In genomic region chr12:21301-22189, GRCh38 we compare ENCODE assay signal across 1 cellular context.
TF ChIP-seq lines count a peak whose summit lies in the region.

No MANE protein-coding gene starts in this region.

TF ChIP-seq in HepG2, 621 proteins besides CTCF, POLR2A, EP300 and RAD21 (continues in another document):
- TF ChIP-seq, protein P1, sequence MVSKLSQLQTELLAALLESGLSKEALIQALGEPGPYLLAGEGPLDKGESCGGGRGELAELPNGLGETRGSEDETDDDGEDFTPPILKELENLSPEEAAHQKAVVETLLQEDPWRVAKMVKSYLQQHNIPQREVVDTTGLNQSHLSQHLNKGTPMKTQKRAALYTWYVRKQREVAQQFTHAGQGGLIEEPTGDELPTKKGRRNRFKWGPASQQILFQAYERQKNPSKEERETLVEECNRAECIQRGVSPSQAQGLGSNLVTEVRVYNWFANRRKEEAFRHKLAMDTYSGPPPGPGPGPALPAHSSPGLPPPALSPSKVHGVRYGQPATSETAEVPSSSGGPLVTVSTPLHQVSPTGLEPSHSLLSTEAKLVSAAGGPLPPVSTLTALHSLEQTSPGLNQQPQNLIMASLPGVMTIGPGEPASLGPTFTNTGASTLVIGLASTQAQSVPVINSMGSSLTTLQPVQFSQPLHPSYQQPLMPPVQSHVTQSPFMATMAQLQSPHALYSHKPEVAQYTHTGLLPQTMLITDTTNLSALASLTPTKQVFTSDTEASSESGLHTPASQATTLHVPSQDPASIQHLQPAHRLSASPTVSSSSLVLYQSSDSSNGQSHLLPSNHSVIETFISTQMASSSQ (IDR thresholded peaks at IDR 0.05; ENCODE audit: low read depth): no peak
- TF ChIP-seq, protein P1 (CRISPR knock-in tag; IDR thresholded peaks at IDR 0.05; ENCODE audit: borderline replicate concordance): 0 out of 2 replicates have a peak, but pooled peaks have one; percentile 24
- TF ChIP-seq TARDBP (CRISPR knock-in tag; IDR thresholded peaks at IDR 0.05) (no peak), ZFYVE20 (CRISPR knock-in tag; IDR thresholded peaks at IDR 0.05; ENCODE audit: borderline replicate concordance, low read depth) (no peak), KDM5B (CRISPR knock-in tag; IDR thresholded peaks at IDR 0.05; ENCODE audit: borderline replicate concordance) (peak; percentile 51; the same call in 1 of the 2 replicates), KLF11 (CRISPR knock-in tag; IDR thresholded peaks at IDR 0.05) (no peak), ZMYM2 (CRISPR knock-in tag; IDR thresholded peaks at IDR 0.05) (no peak), SNAI1 (CRISPR knock-in tag; IDR thresholded peaks at IDR 0.05; ENCODE audit: borderline replicate concordance) (no peak), ZNF781 (CRISPR knock-in tag; IDR thresholded peaks at IDR 0.05; ENCODE audit: borderline replicate concordance, not compliant biosample characterization) (no peak), ZNF329 (CRISPR knock-in tag; IDR thresholded peaks at IDR 0.05; ENCODE audit: low read depth) (no peak), RBFOX2 (IDR thresholded peaks at IDR 0.05; ENCODE audit: low read depth, low read length) (no peak), IKZF4 (CRISPR knock-in tag; IDR thresholded peaks at IDR 0.05; ENCODE audit: borderline replicate concordance, low read depth, not compliant biosample characterization) (peak; percentile 28), CAMTA2 (CRISPR knock-in tag; IDR thresholded peaks at IDR 0.05; ENCODE audit: borderline replicate concordance) (peak; percentile 72; the same call in 1 of the 2 replicates), ZNF891 (CRISPR knock-in tag; IDR thresholded peaks at IDR 0.05) (0 out of 2 replicates have a peak, but pooled peaks have one; percentile 16), HMG20B (CRISPR knock-in tag; conservative IDR thresholded peaks at IDR 0.05) (no peak), SMARCC2 (IDR thresholded peaks at IDR 0.05) (no peak), KAT7 (CRISPR knock-in tag; IDR thresholded peaks at IDR 0.05; ENCODE audit: borderline replicate concordance) (no peak), PHF21A (CRISPR knock-in tag; IDR thresholded peaks at IDR 0.05) (no peak), ASH2L (IDR thresholded peaks at IDR 0.05; ENCODE audit: insufficient read length, low read depth, low read length) (no peak), RXRA (CRISPR knock-in tag; IDR thresholded peaks at IDR 0.05) (no peak), EED (CRISPR knock-in tag; IDR thresholded peaks at IDR 0.05) (peak; percentile 80), BRD4 (CRISPR knock-in tag; IDR thresholded peaks at IDR 0.05) (no peak), ZNF607 (CRISPR knock-in tag; IDR thresholded peaks at IDR 0.05; ENCODE audit: borderline replicate concordance) (no peak), LBX2 (CRISPR knock-in tag; IDR thresholded peaks at IDR 0.05; ENCODE audit: borderline replicate concordance) (peak; percentile 62; the same call in 1 of the 2 replicates), DNMT3B (CRISPR knock-in tag; conservative IDR thresholded peaks at IDR 0.05) (no peak), ZNF383 (CRISPR knock-in tag; IDR thresholded peaks at IDR 0.05; ENCODE audit: borderline replicate concordance) (no peak), ZNF446 (CRISPR knock-in tag; IDR thresholded peaks at IDR 0.05) (0 out of 2 replicates have a peak, but pooled peaks have one; percentile 57), SKI (IDR thresholded peaks at IDR 0.05; ENCODE audit: partially characterized antibody) (no peak), ZBTB49 (CRISPR knock-in tag; IDR thresholded peaks at IDR 0.05; ENCODE audit: borderline replicate concordance) (no peak), ETV6 (CRISPR knock-in tag; conservative IDR thresholded peaks at IDR 0.05) (no peak), CHD2 (IDR thresholded peaks at IDR 0.05; ENCODE audit: low read depth, low read length) (no peak), ZNF75D (CRISPR knock-in tag; IDR thresholded peaks at IDR 0.05; ENCODE audit: borderline replicate concordance) (no peak), ZNF609 (CRISPR knock-in tag; IDR thresholded peaks at IDR 0.05; ENCODE audit: borderline replicate concordance) (0 out of 2 replicates have a peak, but pooled peaks have one; percentile 24), SMAD1 (CRISPR knock-in tag; IDR thresholded peaks at IDR 0.05; ENCODE audit: borderline replicate concordance, low read depth) (0 out of 2 replicates have a peak, but pooled peaks have one; percentile 32)
- TF ChIP-seq, protein P2, sequence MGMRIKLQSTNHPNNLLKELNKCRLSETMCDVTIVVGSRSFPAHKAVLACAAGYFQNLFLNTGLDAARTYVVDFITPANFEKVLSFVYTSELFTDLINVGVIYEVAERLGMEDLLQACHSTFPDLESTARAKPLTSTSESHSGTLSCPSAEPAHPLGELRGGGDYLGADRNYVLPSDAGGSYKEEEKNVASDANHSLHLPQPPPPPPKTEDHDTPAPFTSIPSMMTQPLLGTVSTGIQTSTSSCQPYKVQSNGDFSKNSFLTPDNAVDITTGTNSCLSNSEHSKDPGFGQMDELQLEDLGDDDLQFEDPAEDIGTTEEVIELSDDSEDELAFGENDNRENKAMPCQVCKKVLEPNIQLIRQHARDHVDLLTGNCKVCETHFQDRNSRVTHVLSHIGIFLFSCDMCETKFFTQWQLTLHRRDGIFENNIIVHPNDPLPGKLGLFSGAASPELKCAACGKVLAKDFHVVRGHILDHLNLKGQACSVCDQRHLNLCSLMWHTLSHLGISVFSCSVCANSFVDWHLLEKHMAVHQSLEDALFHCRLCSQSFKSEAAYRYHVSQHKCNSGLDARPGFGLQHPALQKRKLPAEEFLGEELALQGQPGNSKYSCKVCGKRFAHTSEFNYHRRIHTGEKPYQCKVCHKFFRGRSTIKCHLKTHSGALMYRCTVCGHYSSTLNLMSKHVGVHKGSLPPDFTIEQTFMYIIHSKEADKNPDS (CRISPR knock-in tag; IDR thresholded peaks at IDR 0.05): no peak
- TF ChIP-seq, protein P3, sequence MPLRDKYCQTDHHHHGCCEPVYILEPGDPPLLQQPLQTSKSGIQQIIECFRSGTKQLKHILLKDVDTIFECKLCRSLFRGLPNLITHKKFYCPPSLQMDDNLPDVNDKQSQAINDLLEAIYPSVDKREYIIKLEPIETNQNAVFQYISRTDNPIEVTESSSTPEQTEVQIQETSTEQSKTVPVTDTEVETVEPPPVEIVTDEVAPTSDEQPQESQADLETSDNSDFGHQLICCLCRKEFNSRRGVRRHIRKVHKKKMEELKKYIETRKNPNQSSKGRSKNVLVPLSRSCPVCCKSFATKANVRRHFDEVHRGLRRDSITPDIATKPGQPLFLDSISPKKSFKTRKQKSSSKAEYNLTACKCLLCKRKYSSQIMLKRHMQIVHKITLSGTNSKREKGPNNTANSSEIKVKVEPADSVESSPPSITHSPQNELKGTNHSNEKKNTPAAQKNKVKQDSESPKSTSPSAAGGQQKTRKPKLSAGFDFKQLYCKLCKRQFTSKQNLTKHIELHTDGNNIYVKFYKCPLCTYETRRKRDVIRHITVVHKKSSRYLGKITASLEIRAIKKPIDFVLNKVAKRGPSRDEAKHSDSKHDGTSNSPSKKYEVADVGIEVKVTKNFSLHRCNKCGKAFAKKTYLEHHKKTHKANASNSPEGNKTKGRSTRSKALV (CRISPR knock-in tag; IDR thresholded peaks at IDR 0.05): no peak
- TF ChIP-seq, protein P4, sequence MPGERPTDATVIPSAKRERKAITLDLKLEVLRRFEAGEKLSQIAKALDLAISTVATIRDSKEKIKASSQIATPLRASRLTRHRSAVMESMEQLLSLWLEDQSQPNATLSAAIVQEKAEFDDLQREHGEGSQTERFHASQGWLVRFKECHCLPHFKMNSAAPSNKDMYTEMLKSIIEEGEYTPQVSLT (CRISPR knock-in tag; IDR thresholded peaks at IDR 0.05; ENCODE audit: borderline replicate concordance, low read depth): no peak
- TF ChIP-seq, protein P5, sequence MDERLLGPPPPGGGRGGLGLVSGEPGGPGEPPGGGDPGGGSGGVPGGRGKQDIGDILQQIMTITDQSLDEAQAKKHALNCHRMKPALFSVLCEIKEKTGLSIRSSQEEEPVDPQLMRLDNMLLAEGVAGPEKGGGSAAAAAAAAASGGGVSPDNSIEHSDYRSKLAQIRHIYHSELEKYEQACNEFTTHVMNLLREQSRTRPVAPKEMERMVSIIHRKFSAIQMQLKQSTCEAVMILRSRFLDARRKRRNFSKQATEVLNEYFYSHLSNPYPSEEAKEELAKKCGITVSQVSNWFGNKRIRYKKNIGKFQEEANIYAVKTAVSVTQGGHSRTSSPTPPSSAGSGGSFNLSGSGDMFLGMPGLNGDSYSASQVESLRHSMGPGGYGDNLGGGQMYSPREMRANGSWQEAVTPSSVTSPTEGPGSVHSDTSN (CRISPR knock-in tag; IDR thresholded peaks at IDR 0.05): no peak
- TF ChIP-seq, protein P6, sequence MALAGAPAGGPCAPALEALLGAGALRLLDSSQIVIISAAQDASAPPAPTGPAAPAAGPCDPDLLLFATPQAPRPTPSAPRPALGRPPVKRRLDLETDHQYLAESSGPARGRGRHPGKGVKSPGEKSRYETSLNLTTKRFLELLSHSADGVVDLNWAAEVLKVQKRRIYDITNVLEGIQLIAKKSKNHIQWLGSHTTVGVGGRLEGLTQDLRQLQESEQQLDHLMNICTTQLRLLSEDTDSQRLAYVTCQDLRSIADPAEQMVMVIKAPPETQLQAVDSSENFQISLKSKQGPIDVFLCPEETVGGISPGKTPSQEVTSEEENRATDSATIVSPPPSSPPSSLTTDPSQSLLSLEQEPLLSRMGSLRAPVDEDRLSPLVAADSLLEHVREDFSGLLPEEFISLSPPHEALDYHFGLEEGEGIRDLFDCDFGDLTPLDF (CRISPR knock-in tag; IDR thresholded peaks at IDR 0.05): no peak
- TF ChIP-seq, protein P7, sequence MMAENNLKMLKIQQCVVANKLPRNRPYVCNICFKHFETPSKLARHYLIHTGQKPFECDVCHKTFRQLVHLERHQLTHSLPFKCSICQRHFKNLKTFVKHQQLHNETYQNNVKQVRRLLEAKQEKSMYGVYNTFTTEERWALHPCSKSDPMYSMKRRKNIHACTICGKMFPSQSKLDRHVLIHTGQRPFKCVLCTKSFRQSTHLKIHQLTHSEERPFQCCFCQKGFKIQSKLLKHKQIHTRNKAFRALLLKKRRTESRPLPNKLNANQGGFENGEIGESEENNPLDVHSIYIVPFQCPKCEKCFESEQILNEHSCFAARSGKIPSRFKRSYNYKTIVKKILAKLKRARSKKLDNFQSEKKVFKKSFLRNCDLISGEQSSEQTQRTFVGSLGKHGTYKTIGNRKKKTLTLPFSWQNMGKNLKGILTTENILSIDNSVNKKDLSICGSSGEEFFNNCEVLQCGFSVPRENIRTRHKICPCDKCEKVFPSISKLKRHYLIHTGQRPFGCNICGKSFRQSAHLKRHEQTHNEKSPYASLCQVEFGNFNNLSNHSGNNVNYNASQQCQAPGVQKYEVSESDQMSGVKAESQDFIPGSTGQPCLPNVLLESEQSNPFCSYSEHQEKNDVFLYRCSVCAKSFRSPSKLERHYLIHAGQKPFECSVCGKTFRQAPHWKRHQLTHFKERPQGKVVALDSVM (CRISPR knock-in tag; IDR thresholded peaks at IDR 0.05): no peak
